ENCODE assay signal across 8 cellular contexts in genomic region chr11:107999759-108000455, GRCh38. TPM values are rescaled to one million over a fixed set of nuclear protein-coding genes. Genes with fewer than 3 reads are reported as not detected.
DNase-seq lines count a peak whose midpoint lies in the region; ATAC-seq and TF ChIP-seq lines count a peak whose summit lies in the region.

No MANE protein-coding gene starts in this region.

- no peak for TF ChIP-seq POLR2A in esophagus squamous epithelium (IDR thresholded peaks at IDR 0.05)

- no peaks in the 10 kb centered on the region for H3K27me3 ChIP-seq in CD4-positive, alpha-beta memory T cell (ENCODE audit: insufficient read depth, low read length)
- H3K27me3 ChIP-seq in esophagus squamous epithelium: no peaks in the 10 kb centered on the region

- H3K4me1 Mint-ChIP-seq in CD4-positive, alpha-beta memory T cell: peaks cover 0 to 2% (median 0%) of the 10 kb centered on the region in 4 donors
- H3K4me1 Mint-ChIP-seq in activated CD8-positive, alpha-beta T cell treated with anti-CD3 and anti-CD28 coated beads, Interleukin-2, amount 10 ng/mL, durations not matched to agents 7 days and 5 days (ENCODE audit: low read depth): no peaks in the 10 kb centered on the region

- H3K27me3 Mint-ChIP-seq in CD4-positive, alpha-beta memory T cell: peaks cover 6 to 11% of the 10 kb centered on the region in 2 donors
- H3K27me3 Mint-ChIP-seq in activated CD8-positive, alpha-beta T cell treated with anti-CD3 and anti-CD28 coated beads, Interleukin-2, amount 10 ng/mL, durations not matched to agents 7 days and 5 days (ENCODE audit: low read depth): peaks cover 12% of the 10 kb centered on the region

- H3K36me3 ChIP-seq in CD4-positive, alpha-beta memory T cell (ENCODE audit: insufficient read depth, low read length): no peaks in the 10 kb centered on the region
- H3K36me3 ChIP-seq in esophagus squamous epithelium: no peaks in the 10 kb centered on the region

- POLR2A ChIA-PET in CD4-positive, alpha-beta memory T cell (lab: Charles Lee; ENCODE audit: partially characterized antibody): interaction anchor here (1.0 kb wide), 1 partner anchor 9 kb away, joined by 4 read pairs; the partner anchor contains the start of gene CUL5
- POLR2A ChIA-PET in activated CD8-positive, alpha-beta T cell treated with anti-CD3 and anti-CD28 coated beads, Interleukin-2, amount 10 ng/mL, durations not matched to agents 7 days and 5 days (lab: Charles Lee): interaction anchor here (0.6 to 0.7 kb wide), 2 partner anchors 9 to 1059 kb away, joined by 3 to 4 read pairs; partner anchors contain the start of gene CUL5

- no peaks in the 10 kb centered on the region for H3K9me3 ChIP-seq in CD4-positive, alpha-beta memory T cell (ENCODE audit: control insufficient read depth in 1 of 2, low read length in 2 of 2)
- H3K9me3 ChIP-seq in esophagus squamous epithelium: no peaks in the 10 kb centered on the region

- TF ChIP-seq CTCF in esophagus squamous epithelium (IDR thresholded peaks at IDR 0.05): peak in 3 of 6 experiments; percentile 14 to 52 (median 38)

- no peak overlapping the region for H3K27ac Mint-ChIP-seq in CD4-positive, alpha-beta memory T cell
- no peak overlapping the region for H3K27ac Mint-ChIP-seq in activated CD8-positive, alpha-beta T cell treated with anti-CD3 and anti-CD28 coated beads, Interleukin-2, amount 10 ng/mL, durations not matched to agents 7 days and 5 days

- intact Hi-C loops in CD4-positive, alpha-beta memory T cell (cut with micrococcal nuclease): loop anchor here (1.0 kb wide), 1 partner anchor 648 kb away; no protein-coding TSS in a partner anchor
- intact Hi-C loops in left ventricle myocardium superior (cut with micrococcal nuclease) (no loop called here), esophagus squamous epithelium (cut with DNase I) (no loop called here)

- H3K4me3 ChIP-seq in CD4-positive, alpha-beta memory T cell (ENCODE audit: low read length in 2 of 2): no peak overlapping the region
- no peak overlapping the region for H3K4me3 ChIP-seq in esophagus squamous epithelium

- 30 to 31% methylated on average over 6 of the region's 6 CpGs for WGBS in esophagus squamous epithelium, 2 donors

- ATAC-seq in GM18861 (IDR thresholded peaks at IDR 0.05; ENCODE audit: unreplicated experiment): peak; percentile 93
- ATAC-seq in HG03045 (IDR thresholded peaks at IDR 0.05; ENCODE audit: unreplicated experiment): peak; percentile 72
- peak; percentile 93 for ATAC-seq in activated CD8-positive, alpha-beta T cell treated with anti-CD3 and anti-CD28 coated beads, Interleukin-2, amount 10 ng/mL, durations not matched to agents 7 days and 5 days
- peak; percentile 39 for ATAC-seq in left ventricle myocardium superior
- peak; percentile 81 for ATAC-seq in stimulated activated naive CD8-positive, alpha-beta T cell treated with anti-CD3 and anti-CD28 coated beads, Interleukin-15, Interleukin-2, amounts not matched to agents 100 U/mL and 50 U/mL, for 24 hours

- H3K36me3 Mint-ChIP-seq in CD4-positive, alpha-beta memory T cell: no peaks in the 10 kb centered on the region
- H3K36me3 Mint-ChIP-seq in activated CD8-positive, alpha-beta T cell treated with anti-CD3 and anti-CD28 coated beads, Interleukin-2, amount 10 ng/mL, durations not matched to agents 7 days and 5 days (ENCODE audit: low read depth): no peaks in the 10 kb centered on the region

- CTCF ChIA-PET in CD4-positive, alpha-beta memory T cell (lab: Charles Lee; ENCODE audit: partially characterized antibody): interaction anchor here (1.0 to 1.5 kb wide), 2 partner anchors 9 to 593 kb away, joined by 3 to 8 read pairs; partner anchors contain the start of genes CUL5 and EXPH5
- CTCF ChIA-PET in activated CD8-positive, alpha-beta T cell treated with anti-CD3 and anti-CD28 coated beads, Interleukin-2, amount 10 ng/mL, durations not matched to agents 7 days and 5 days (lab: Charles Lee): interaction anchor here (0.6 to 1.6 kb wide), 10 partner anchors 10 to 649 kb away, joined by 3 to 22 read pairs (median 3); partner anchors contain the start of genes CUL5 and NPAT

- H3K27ac ChIP-seq in CD4-positive, alpha-beta memory T cell (ENCODE audit: low read depth, low read length): no peak overlapping the region
- H3K27ac ChIP-seq in esophagus squamous epithelium: no peak overlapping the region

- DNase-seq in CD4-positive, alpha-beta memory T cell: peak in 4 of 5 donors; percentile 19 to 31 (median 22)
- peak; percentile 48 for DNase-seq in NCI-H2107 treated with DMSO at 0.1 percent for 48 hours (lab: John Stamatoyannopoulos, UW; ENCODE audit: unreplicated experiment)
- DNase-seq in activated CD8-positive, alpha-beta T cell treated with anti-CD3 and anti-CD28 coated beads, Interleukin-2, amount 10 ng/mL, durations not matched to agents 7 days and 5 days: peak; percentile 56
- DNase-seq in left ventricle myocardium superior: no peak
- peak; percentile 39 for DNase-seq in stimulated activated naive CD8-positive, alpha-beta T cell treated with anti-CD3 and anti-CD28 coated beads, Interleukin-15, Interleukin-2, amounts not matched to agents 100 U/mL and 50 U/mL, for 24 hours
- DNase-seq in esophagus squamous epithelium (lab: John Stamatoyannopoulos, UW): no peak

- H3K4me1 ChIP-seq in CD4-positive, alpha-beta memory T cell (ENCODE audit: insufficient read depth, low read length): no peaks in the 10 kb centered on the region
- no peaks in the 10 kb centered on the region for H3K4me1 ChIP-seq in esophagus squamous epithelium

- no peak overlapping the region for H3K4me3 Mint-ChIP-seq in CD4-positive, alpha-beta memory T cell
- no peak overlapping the region for H3K4me3 Mint-ChIP-seq in activated CD8-positive, alpha-beta T cell treated with anti-CD3 and anti-CD28 coated beads, Interleukin-2, amount 10 ng/mL, durations not matched to agents 7 days and 5 days

- H3K9me3 Mint-ChIP-seq in CD4-positive, alpha-beta memory T cell: no peaks in the 10 kb centered on the region
- no peaks in the 10 kb centered on the region for H3K9me3 Mint-ChIP-seq in activated CD8-positive, alpha-beta T cell treated with anti-CD3 and anti-CD28 coated beads, Interleukin-2, amount 10 ng/mL, durations not matched to agents 7 days and 5 days (ENCODE audit: insufficient read depth)

RNA-seq across cellular contexts. Expression of gene CUL5, which starts 8.8 kb away (rescaled TPM):
- 10 to 100 TPM; 37.3 to 38.9 TPM for total RNA-seq in CD4-positive, alpha-beta memory T cell
- 10 to 100 TPM; 27.4 to 31.7 TPM for polyA plus RNA-seq in CD4-positive, alpha-beta memory T cell
- 10 to 100 TPM; 29.7 to 31.3 TPM for total RNA-seq in activated CD8-positive, alpha-beta T cell treated with anti-CD3 and anti-CD28 coated beads, Interleukin-2, amount 10 ng/mL, durations not matched to agents 7 days and 5 days
- total RNA-seq in left ventricle myocardium superior (38.3 TPM), esophagus squamous epithelium (10 to 100 TPM; 19.4 to 34.3 (median 31.7) TPM)

Comparison
In these comparisons a context has a peak if more than half of its experiments do, and no peak if none do; other contexts are left out.
1. DNase-seq: peak in CD4-positive, alpha-beta memory T cell (4 of 5), NCI-H2107 treated with DMSO at 0.1 percent for 48 hours (single experiment), activated CD8-positive, alpha-beta T cell treated with anti-CD3 and anti-CD28 coated beads, Interleukin-2, amount 10 ng/mL, durations not matched to agents 7 days and 5 days (single experiment) and stimulated activated naive CD8-positive, alpha-beta T cell treated with anti-CD3 and anti-CD28 coated beads, Interleukin-15, Interleukin-2, amounts not matched to agents 100 U/mL and 50 U/mL, for 24 hours (single experiment); none in left ventricle myocardium superior (single experiment) and esophagus squamous epithelium (single experiment).
2. ATAC-seq: peak in every context shown above with its lines; median percentile 93 in GM18861; 93 in activated CD8-positive, alpha-beta T cell treated with anti-CD3 and anti-CD28 coated beads, Interleukin-2, amount 10 ng/mL, durations not matched to agents 7 days and 5 days; 81 in stimulated activated naive CD8-positive, alpha-beta T cell treated with anti-CD3 and anti-CD28 coated beads, Interleukin-15, Interleukin-2, amounts not matched to agents 100 U/mL and 50 U/mL, for 24 hours; 72 in HG03045; 39 in left ventricle myocardium superior.